Comparison of ENCODE assay signal across 14 cellular contexts in the genomic region with DNA sequence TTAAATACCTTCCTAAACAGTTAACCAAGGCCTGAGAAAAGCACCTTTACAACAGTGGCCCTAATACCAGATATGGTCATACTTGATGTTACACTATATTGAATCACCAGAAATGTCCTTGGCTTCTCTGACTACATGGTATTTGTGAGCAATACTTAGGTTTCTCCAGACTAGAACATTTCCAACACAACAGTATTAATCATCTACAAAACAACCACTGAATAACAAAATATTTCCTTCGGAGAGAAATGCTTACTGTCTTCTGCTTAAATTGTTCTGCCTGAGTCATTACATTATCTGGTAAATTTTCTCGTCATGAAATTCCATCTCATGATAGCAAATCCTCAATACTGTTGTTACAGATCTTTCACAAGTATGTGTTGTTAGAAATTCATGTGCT.
A peak's percentile ranks its signal among the peaks of the same experiment; 100 is the strongest.
DNase-seq lines count a peak whose midpoint lies in the region; ATAC-seq lines count a peak whose summit lies in the region.
"Had no signal": no experiment of that assay in that cellular context is flagged by ENCODE, and none has a peak within 500 bp of the region (broad histone marks: within the 10 kb centered on the region; RNA-seq: fewer than 3 reads in every experiment).

No MANE protein-coding gene starts in this region.

- H3K9me3 Mint-ChIP-seq in activated naive CD4-positive, alpha-beta T cell treated with anti-CD3 and anti-CD28 coated beads, Interleukin-2, amount 50 U/mL, for 72 hours: peaks cover 24 to 31% of the 10 kb centered on the region in 2 donors

- H3K4me1 ChIP-seq in adipocyte (ENCODE audit: control insufficient read depth, insufficient read depth, low read length): peaks cover 48% of the 10 kb centered on the region

- peak overlapping the region; percentile 78 for H3K9ac ChIP-seq in adipocyte (ENCODE audit: low read length)

- no peak for DNase-seq in activated naive CD4-positive, alpha-beta T cell treated with anti-CD3 and anti-CD28 coated beads, Interleukin-2, amount 50 U/mL, for 72 hours (ENCODE audit: low spot score in 2 of 2)
- no peak for DNase-seq in activated naive CD4-positive, alpha-beta T cell treated with Interleukin-2 at 50 U/mL for 16 hours
- DNase-seq in adipocyte (ENCODE audit: low read depth) (peak; percentile 85), foreskin melanocyte (peak; percentile 46), stromal cell of bone marrow (ENCODE audit: low read depth) (peak; percentile 83), NCI-H2081 treated with DMSO at 0.1 percent for 48 hours (lab: John Stamatoyannopoulos, UW) (no peak)
- DNase-seq in stimulated activated CD4-positive, alpha-beta T cell treated with anti-CD3 and anti-CD28 coated beads, Interleukin-4, amount 100 ng/mL, for 4 hours: no peak
- DNase-seq: central memory CD4-positive, alpha-beta T cell; heart right ventricle; MM.1S; NCI-H526 treated with DMSO at 0.1 percent for 48 hours; T-cell had no signal

- peak overlapping the region; percentile 15 for H3K4me3 ChIP-seq in adipocyte (ENCODE audit: low read length)
- H3K4me3 ChIP-seq: heart right ventricle had no signal

- peaks cover 26 to 32% of the 10 kb centered on the region in 2 donors for H3K36me3 Mint-ChIP-seq in activated naive CD4-positive, alpha-beta T cell treated with anti-CD3 and anti-CD28 coated beads, Interleukin-2, amount 50 U/mL, for 72 hours

- ATAC-seq in activated naive CD4-positive, alpha-beta T cell treated with anti-CD3 and anti-CD28 coated beads, Interleukin-2, amount 50 U/mL, for 72 hours: peak; percentile 32 to 37
- ATAC-seq in GM18907 (IDR thresholded peaks at IDR 0.05; ENCODE audit: unreplicated experiment): no peak
- ATAC-seq: heart right ventricle, sciatic nerve, T-cell had no signal

- no peaks in the 10 kb centered on the region for H3K27me3 ChIP-seq in adipocyte (replicated peaks; ENCODE audit: control insufficient read depth, insufficient read depth, low read length)
- H3K27me3 ChIP-seq: heart right ventricle had no signal

- no peak overlapping the region for H3K27ac Mint-ChIP-seq in activated naive CD4-positive, alpha-beta T cell treated with anti-CD3 and anti-CD28 coated beads, Interleukin-2, amount 50 U/mL, for 72 hours
- H3K27ac Mint-ChIP-seq: T-cell had no signal

- no peaks in the 10 kb centered on the region for H3K36me3 ChIP-seq in adipocyte (ENCODE audit: control insufficient read depth, insufficient read depth, low read length, severe bottlenecking)
- H3K36me3 ChIP-seq: heart right ventricle had no signal

- H3K9me3 ChIP-seq in adipocyte (ENCODE audit: control insufficient read depth, low read length): peaks cover 11% of the 10 kb centered on the region

Comparison
In these comparisons a context has a peak if more than half of its experiments do, and no peak if none do; other contexts are left out.
1. DNase-seq: peak in adipocyte (single experiment), foreskin melanocyte (single experiment) and stromal cell of bone marrow (single experiment); none in activated naive CD4-positive, alpha-beta T cell treated with anti-CD3 and anti-CD28 coated beads, Interleukin-2, amount 50 U/mL, for 72 hours (0 of 2), activated naive CD4-positive, alpha-beta T cell treated with Interleukin-2 at 50 U/mL for 16 hours (single experiment), stimulated activated CD4-positive, alpha-beta T cell treated with anti-CD3 and anti-CD28 coated beads, Interleukin-4, amount 100 ng/mL, for 4 hours (0 of 2) and NCI-H2081 treated with DMSO at 0.1 percent for 48 hours (single experiment).